In the genomic region with DNA sequence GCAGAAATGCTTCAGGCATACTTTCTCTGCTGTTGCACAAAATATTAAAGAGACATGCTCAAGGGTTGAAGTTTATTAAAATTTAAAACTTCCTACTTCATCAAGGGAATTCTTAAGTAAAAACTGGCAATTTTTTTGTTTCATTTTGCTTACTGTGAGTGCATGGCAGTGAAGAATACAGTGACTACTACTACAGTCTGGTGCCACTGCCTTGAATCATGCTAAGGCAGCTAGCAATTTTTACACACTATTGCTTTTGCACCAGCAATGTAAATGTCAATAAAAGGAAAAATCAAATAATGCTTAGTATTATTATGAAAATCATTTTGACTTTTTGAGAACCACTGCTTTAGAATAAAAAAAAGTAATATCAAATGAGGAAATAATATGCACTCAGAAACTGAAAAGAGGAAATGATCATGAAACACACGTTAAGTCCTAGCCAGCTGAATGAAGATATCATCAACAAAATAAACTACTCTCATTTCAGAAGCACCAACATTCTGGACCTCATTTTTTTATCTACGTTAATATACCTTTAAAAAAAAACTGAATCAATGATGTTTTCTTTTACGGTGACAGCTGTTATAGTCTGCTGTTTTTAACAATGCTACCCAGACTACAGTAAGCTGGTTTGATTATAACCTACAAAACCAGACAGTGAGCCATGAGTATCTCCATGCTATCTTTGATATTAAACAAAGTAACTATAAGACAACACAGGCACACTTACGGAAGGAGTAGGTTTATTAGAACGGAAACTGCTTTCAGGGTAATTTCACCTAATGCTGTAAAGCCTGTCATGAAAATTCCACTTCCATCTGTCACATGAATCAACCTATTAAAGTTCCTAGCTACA, we compare ENCODE assay signal across 1 cellular context.
TF ChIP-seq lines count a peak whose summit lies in the region.

No MANE protein-coding gene starts in this region.

TF ChIP-seq in HepG2, 621 proteins besides CTCF, POLR2A, EP300 and RAD21 (continued from another document):
- TF ChIP-seq, protein P1, sequence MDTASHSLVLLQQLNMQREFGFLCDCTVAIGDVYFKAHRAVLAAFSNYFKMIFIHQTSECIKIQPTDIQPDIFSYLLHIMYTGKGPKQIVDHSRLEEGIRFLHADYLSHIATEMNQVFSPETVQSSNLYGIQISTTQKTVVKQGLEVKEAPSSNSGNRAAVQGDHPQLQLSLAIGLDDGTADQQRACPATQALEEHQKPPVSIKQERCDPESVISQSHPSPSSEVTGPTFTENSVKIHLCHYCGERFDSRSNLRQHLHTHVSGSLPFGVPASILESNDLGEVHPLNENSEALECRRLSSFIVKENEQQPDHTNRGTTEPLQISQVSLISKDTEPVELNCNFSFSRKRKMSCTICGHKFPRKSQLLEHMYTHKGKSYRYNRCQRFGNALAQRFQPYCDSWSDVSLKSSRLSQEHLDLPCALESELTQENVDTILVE (CRISPR knock-in tag; IDR thresholded peaks at IDR 0.05) = no peak
- TF ChIP-seq WIZ (CRISPR knock-in tag; IDR thresholded peaks at IDR 0.05) (no peak), FOSL1 (CRISPR knock-in tag; IDR thresholded peaks at IDR 0.05; ENCODE audit: borderline replicate concordance) (no peak), ZSCAN31 (CRISPR knock-in tag; IDR thresholded peaks at IDR 0.05; ENCODE audit: low read depth) (no peak), CBX2 (IDR thresholded peaks at IDR 0.05; ENCODE audit: low read depth, low read length) (no peak), CBX2 (CRISPR knock-in tag; IDR thresholded peaks at IDR 0.05; ENCODE audit: low read depth) (no peak), ZFP90 (CRISPR knock-in tag; IDR thresholded peaks at IDR 0.05; ENCODE audit: borderline replicate concordance) (no peak)
